In the genomic region with DNA sequence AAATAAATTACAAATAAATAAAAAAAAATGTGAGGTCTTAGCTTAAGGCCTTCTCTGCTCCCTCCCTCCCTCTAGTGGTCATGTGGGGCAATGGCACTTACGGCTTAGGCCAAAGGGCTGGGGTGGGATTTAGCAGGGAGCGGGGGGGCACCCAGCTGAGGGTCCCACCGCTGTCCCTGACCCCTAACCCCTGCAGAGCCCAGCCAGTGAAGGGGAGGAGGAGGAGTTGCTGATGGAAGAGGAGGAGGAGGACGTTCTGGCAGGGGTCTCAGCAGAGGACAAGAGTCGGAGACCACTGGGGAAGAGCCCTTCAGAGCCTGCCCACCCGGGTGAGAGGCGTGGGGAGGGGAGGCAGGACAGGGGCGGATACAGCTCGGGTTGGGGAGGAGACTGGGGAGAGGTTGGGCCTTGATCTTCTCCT, we compare ENCODE assay signal across 8 cellular contexts. TPM values are rescaled to one million over a fixed set of nuclear protein-coding genes. Genes with fewer than 3 reads are reported as not detected.
DNase-seq lines count a peak whose midpoint lies in the region; ATAC-seq and TF ChIP-seq lines count a peak whose summit lies in the region.

No MANE protein-coding gene starts in this region.

- H3K27me3 ChIP-seq in mesendoderm (ENCODE audit: insufficient read depth, low read length, poor library complexity) (no peaks in the 10 kb centered on the region), testis (no peaks in the 10 kb centered on the region)

- H2BK15ac ChIP-seq in mesendoderm (replicated peaks; ENCODE audit: low read depth): no peak overlapping the region

- intact Hi-C loops in testis (cut with DNase I; ENCODE audit: low total_unique reads): loop anchor here (10.0 kb wide), 1 partner anchor 78 kb away; a partner anchor contains a TSS

- no peaks in the 10 kb centered on the region for H3K4me1 ChIP-seq in mesendoderm (ENCODE audit: control insufficient read depth, low read depth, low read length)
- H3K4me1 ChIP-seq in testis: no peaks in the 10 kb centered on the region

- ATAC-seq in activated CD4-positive, CD25-positive, alpha-beta regulatory T cell treated with anti-CD3 and anti-CD28 coated beads, Interleukin-2, amount 50 U/mL, for 24 hours: peak; percentile 60 to 69
- no peak for ATAC-seq in GM21515 (IDR thresholded peaks at IDR 0.05; ENCODE audit: unreplicated experiment)

- DNase-seq in GM10248 (ENCODE audit: extremely low spot score) (peak; percentile 77), NCI-H1694 treated with DMSO at 0.1 percent for 48 hours (lab: John Stamatoyannopoulos, UW) (peak; percentile 12), ecto neural progenitor cell (ENCODE audit: low spot score) (peak; percentile 76), mesendoderm (peak; percentile 69), testis (peak; percentile 42), midbrain (lab: John Stamatoyannopoulos, UW) (no peak)

- POLR2A ChIA-PET in GM10248 (lab: Yijun Ruan, JAX): interaction anchor here (1.4 kb wide), 1 partner anchor 9 kb away, joined by 3 read pairs; a partner anchor contains a TSS

- H3K4me2 ChIP-seq in mesendoderm (ENCODE audit: low read length): no peak overlapping the region

- H3K9ac ChIP-seq in mesendoderm (ENCODE audit: low read length): no peak overlapping the region

- H2AK5ac ChIP-seq in mesendoderm (ENCODE audit: low read length): no peak overlapping the region

- no CpG with 5 or more reads among the region's 9 CpGs for WGBS in mesendoderm (ENCODE audit: extremely low coverage, insufficient coverage, low lambda C conversion rate)
- WGBS in testis, 2 donors: 47 to 55% methylated on average over 8 to 9 of the region's 9 CpGs

- H4K8ac ChIP-seq in mesendoderm (ENCODE audit: low read depth, low read length): no peak overlapping the region

- TF ChIP-seq POLR2A in testis (IDR thresholded peaks at IDR 0.05): no peak

- no peaks in the 10 kb centered on the region for H3K9me3 ChIP-seq in testis

- H4K5ac ChIP-seq in mesendoderm (ENCODE audit: low read length): no peak overlapping the region

- H3K23ac ChIP-seq in mesendoderm (ENCODE audit: low read length): no peak overlapping the region

- no peak overlapping the region for H3K4ac ChIP-seq in mesendoderm (ENCODE audit: low read depth, low read length)

- TF ChIP-seq CTCF in GM10248 (IDR thresholded peaks at IDR 0.05; ENCODE audit: control extremely low read depth, extremely low read depth, low read depth, missing control alignments) (peak; percentile 69), testis (IDR thresholded peaks at IDR 0.05) (peak; percentile 54 to 92 (median 64))

- H3K36me3 ChIP-seq in mesendoderm (ENCODE audit: control insufficient read depth, insufficient read depth, low read length): peaks cover 3% of the 10 kb centered on the region
- no peaks in the 10 kb centered on the region for H3K36me3 ChIP-seq in testis (ENCODE audit: low read depth, missing control alignments)

- no peak overlapping the region for H2BK5ac ChIP-seq in mesendoderm (ENCODE audit: low read length)

- CTCF ChIA-PET in GM10248 (lab: Yijun Ruan, JAX): interaction anchor here (0.6 to 3.9 kb wide), 32 partner anchors 10 to 195 kb away, joined by 3 to 85 read pairs (median 4); a partner anchor contains a TSS

- H3K79me1 ChIP-seq in mesendoderm (ENCODE audit: low read length): no peaks in the 10 kb centered on the region

- no peak overlapping the region for H3K4me3 ChIP-seq in mesendoderm (ENCODE audit: low read length)
- H3K4me3 ChIP-seq in testis: no peak overlapping the region

- H3K18ac ChIP-seq in mesendoderm (ENCODE audit: low read length): no peak overlapping the region

- H3K56ac ChIP-seq in mesendoderm (ENCODE audit: low read length): no peak overlapping the region

- no peaks in the 10 kb centered on the region for H3K79me2 ChIP-seq in mesendoderm (ENCODE audit: control insufficient read depth, insufficient read depth, low read length)

- no peak overlapping the region for H3K27ac ChIP-seq in mesendoderm (ENCODE audit: low read depth, low read length)
- no peak overlapping the region for H3K27ac ChIP-seq in testis

- H2BK120ac ChIP-seq in mesendoderm (ENCODE audit: low read depth, low read length): no peak overlapping the region

RNA-seq across cellular contexts. Expression of a gene that starts 9.3 kb away (rescaled TPM):
- 10.3 TPM for polyA plus RNA-seq in mesendoderm (2013, experiment 1 of 2)
- polyA plus RNA-seq in mesendoderm (2013, experiment 2 of 2): 10.5 TPM
- total RNA-seq in testis: 10 to 100 TPM in 1 of 2 donors, 1 to 10 TPM in 1; 9.1 to 13.3 TPM
- polyA plus RNA-seq in testis (ENCODE audit: insufficient read depth, low read depth, low replicate concordance): 14.3 TPM

RNA-seq across cellular contexts. Expression of a gene that starts 14.1 kb away (rescaled TPM):
- 29.0 TPM for polyA plus RNA-seq in mesendoderm (2013, experiment 1 of 2)
- polyA plus RNA-seq in mesendoderm (2013, experiment 2 of 2): 28.2 TPM
- 1 to 10 TPM; 5.3 to 6.4 TPM for total RNA-seq in testis
- polyA plus RNA-seq in testis (ENCODE audit: insufficient read depth, low read depth, low replicate concordance): 6.2 TPM

RNA-seq across cellular contexts. Expression of a gene that starts 47.6 kb away (rescaled TPM):
- polyA plus RNA-seq in mesendoderm (2013, experiment 1 of 2): 103 TPM
- 105 TPM for polyA plus RNA-seq in mesendoderm (2013, experiment 2 of 2)
- total RNA-seq in testis: 10 to 100 TPM; 41.6 to 53.4 TPM
- polyA plus RNA-seq in testis (ENCODE audit: insufficient read depth, low read depth, low replicate concordance): 47.3 TPM

RNA-seq across cellular contexts. Expression of a gene that starts 48.3 kb away (rescaled TPM):
- 18.6 TPM for polyA plus RNA-seq in mesendoderm (2013, experiment 1 of 2)
- polyA plus RNA-seq in mesendoderm (2013, experiment 2 of 2): 18.3 TPM
- 10 to 100 TPM; 24.1 to 24.9 TPM for total RNA-seq in testis
- polyA plus RNA-seq in testis (ENCODE audit: insufficient read depth, low read depth, low replicate concordance): 18.2 TPM

RNA-seq across cellular contexts. Expression of a gene that starts 49.7 kb away (rescaled TPM):
- 107 TPM for polyA plus RNA-seq in mesendoderm (2013, experiment 1 of 2)
- 110 TPM for polyA plus RNA-seq in mesendoderm (2013, experiment 2 of 2)
- 10 to 100 TPM; 28.6 to 37.7 TPM for total RNA-seq in testis
- polyA plus RNA-seq in testis (ENCODE audit: insufficient read depth, low read depth, low replicate concordance): 24.1 TPM
